17 cellular contexts compared by ENCODE assay signal in genomic region chr13:103291693-103292572, GRCh38.
A peak's percentile ranks its signal among the peaks of the same experiment; 100 is the strongest.
DNase-seq lines count a peak whose midpoint lies in the region; ATAC-seq and TF ChIP-seq lines count a peak whose summit lies in the region.
"Had no signal": no experiment of that assay in that cellular context is flagged by ENCODE, and none has a peak within 500 bp of the region (broad histone marks: within the 10 kb centered on the region; RNA-seq: fewer than 3 reads in every experiment).

No MANE protein-coding gene starts in this region.

- intact Hi-C loops in vagina (cut with DNase I) = no loop called here

- no peaks in the 10 kb centered on the region for H3K27me3 ChIP-seq in vagina
- H3K27me3 ChIP-seq: brain microvascular endothelial cell, spleen had no signal

- TF ChIP-seq POLR2A in vagina (IDR thresholded peaks at IDR 0.05) = no peak

- no peak overlapping the region for H3K27ac ChIP-seq in vagina
- H3K27ac ChIP-seq: brain microvascular endothelial cell, spleen had no signal

- TF ChIP-seq CTCF in GM10248 (IDR thresholded peaks at IDR 0.05; ENCODE audit: control extremely low read depth, extremely low read depth, low read depth, missing control alignments) (no peak), vagina (IDR thresholded peaks at IDR 0.05) (no peak)

- DNase-seq in iPS-NIHi11 (ENCODE audit: low spot score) (peak; percentile 22), GM10248 (ENCODE audit: extremely low spot score) (no peak), vagina (ENCODE audit: extremely low spot score in 2 of 2) (no peak), KBM-7 (no peak), T1000 (lab: John Stamatoyannopoulos, UW) (no peak)
- DNase-seq: activated CD8-positive, alpha-beta memory T cell treated with anti-CD3 and anti-CD28 coated beads, Interleukin-2, amount 50 U/mL, for 4 hours; activated naive CD4-positive, alpha-beta T cell; brain microvascular endothelial cell; left cardiac atrium; NCI-H187 treated with DMSO at 0.1 percent for 48 hours; spleen; stimulated activated naive CD4-positive, alpha-beta T cell treated with Interleukin-2 at 50 U/mL for 16 hours; T-helper 1 cell had no signal

- H3K36me3 ChIP-seq in vagina = no peaks in the 10 kb centered on the region
- H3K36me3 ChIP-seq: brain microvascular endothelial cell, spleen had no signal

- no peaks in the 10 kb centered on the region for H3K9me3 ChIP-seq in vagina

- CTCF ChIA-PET in GM10248 (lab: Yijun Ruan, JAX) = interaction anchor here (1.8 kb wide), 1 partner anchor 11 kb away, joined by 4 read pairs; no protein-coding TSS in a partner anchor

- no peak overlapping the region for H3K4me3 ChIP-seq in vagina
- H3K4me3 ChIP-seq: spleen had no signal

- ATAC-seq in GM18519 (IDR thresholded peaks at IDR 0.05; ENCODE audit: low FRiP score, unreplicated experiment) (peak; percentile 47), GM21423 (IDR thresholded peaks at IDR 0.05; ENCODE audit: unreplicated experiment) (peak; percentile 48), HG03575 (IDR thresholded peaks at IDR 0.05; ENCODE audit: extremely low read depth, insufficient number of reproducible peaks, low FRiP score, unreplicated experiment) (peak; percentile 24)
- ATAC-seq: activated CD4-positive, CD25-positive, alpha-beta regulatory T cell treated with anti-CD3 and anti-CD28 coated beads, Interleukin-2, amount 50 U/mL, for 24 hours; left cardiac atrium had no signal

- POLR2A ChIA-PET in GM10248 (lab: Yijun Ruan, JAX) = no interaction called here

- in situ Hi-C loops in KBM-7 (cut with MboI; ENCODE audit: low pct_unique_long_range_greater_than_20kb, low sequenced_read_pairs) = no loop called here

- H3K4me1 ChIP-seq in vagina = no peaks in the 10 kb centered on the region
- H3K4me1 ChIP-seq: spleen had no signal
